1 cellular context compared by ENCODE assay signal in genomic region chr6:131597448-131597847, GRCh38.
TF ChIP-seq lines count a peak whose summit lies in the region.

No MANE protein-coding gene starts in this region.

TF ChIP-seq in HCT116, 20 proteins besides CTCF, POLR2A, EP300 and RAD21:
- TF ChIP-seq FOSL1 (IDR thresholded peaks at IDR 0.05; ENCODE audit: low read depth) (no peak), ZNF274 (IDR thresholded peaks at IDR 0.05; ENCODE audit: low read depth, low read length) (no peak), TCF7L2 (IDR thresholded peaks at IDR 0.05; ENCODE audit: borderline replicate concordance, extremely low read depth, insufficient read depth, insufficient read length) (no peak), EZH2phosphoT487 (IDR thresholded peaks at IDR 0.05; ENCODE audit: borderline replicate concordance) (no peak), ZFX (IDR thresholded peaks at IDR 0.05) (no peak), SRF (IDR thresholded peaks at IDR 0.05; ENCODE audit: low read depth) (no peak), YY1 (IDR thresholded peaks at IDR 0.05; ENCODE audit: extremely low read depth, insufficient replicate concordance, low read depth, low read length) (no peak), POLR2AphosphoS5 (IDR thresholded peaks at IDR 0.05; ENCODE audit: low read depth, low read length) (no peak)
